Comparison of ENCODE assay signal across 28 cellular contexts in the genomic region with DNA sequence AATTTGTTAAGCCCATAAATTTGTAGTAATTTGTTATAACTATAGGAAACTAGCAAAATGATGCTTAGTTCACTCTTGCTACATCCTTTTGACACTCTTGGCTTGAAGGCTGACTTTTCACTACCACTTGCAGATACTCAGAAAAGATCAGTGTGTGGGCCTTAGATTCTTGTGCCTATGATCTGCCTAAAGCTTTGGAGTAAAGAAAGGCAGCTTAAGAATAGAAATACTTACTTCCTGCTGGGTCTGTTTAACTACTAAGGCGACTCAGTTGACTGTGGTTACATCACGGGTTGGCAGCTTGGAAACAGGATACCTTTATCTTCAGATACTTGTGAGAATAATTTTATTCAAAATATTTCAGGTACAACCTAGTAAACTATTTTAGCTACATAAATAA.
"Had no signal": no experiment of that assay in that cellular context is flagged by ENCODE, and none has a peak within 500 bp of the region (broad histone marks: within the 10 kb centered on the region; RNA-seq: fewer than 3 reads in every experiment).

No MANE protein-coding gene starts in this region.

- ATAC-seq: naive thymus-derived CD4-positive, alpha-beta T cell; natural killer cell; psoas muscle; right cardiac atrium; right lobe of liver; stimulated activated effector memory CD8-positive, alpha-beta T cell treated with anti-CD3 and anti-CD28 coated beads, Interleukin-12 subunit alpha, Interleukin-12 subunit beta, amount 100 ng/mL, for 72 hours; stimulated activated naive B cell treated with anti-CD40 and anti-IgM and Interleukin-4, amounts not matched to agents 10 μg/mL and 1 μg/mL and 100 μg/mL, for 72 hours; upper lobe of right lung had no signal

- H3K27ac ChIP-seq: ovary, parathyroid adenoma, psoas muscle, right lobe of liver, sigmoid colon, stomach, thoracic aorta, thyroid gland, tibial nerve, upper lobe of right lung, uterus had no signal

- H3K4me3 Mint-ChIP-seq: naive thymus-derived CD4-positive, alpha-beta T cell; natural killer cell; nephron; stimulated activated effector memory CD8-positive, alpha-beta T cell treated with anti-CD3 and anti-CD28 coated beads, Interleukin-12 subunit alpha, Interleukin-12 subunit beta, amount 100 ng/mL, for 72 hours; stimulated activated naive B cell treated with anti-CD40 and anti-IgM and Interleukin-4, amounts not matched to agents 10 μg/mL and 1 μg/mL and 100 μg/mL, for 72 hours; stimulated activated naive CD8-positive, alpha-beta T cell treated with anti-CD3 and anti-CD28 coated beads, Interleukin-15, Interleukin-2, amounts not matched to agents 100 ng/mL and 50 ng/mL, for 24 hours; type B pancreatic cell had no signal

- H3K4me3 ChIP-seq: ovary, psoas muscle, right lobe of liver, sigmoid colon, stomach, thoracic aorta, thyroid gland, tibial nerve, upper lobe of right lung, uterus had no signal

- H3K79me2 ChIP-seq: parathyroid adenoma had no signal

- H3K4me1 Mint-ChIP-seq: naive thymus-derived CD4-positive, alpha-beta T cell; natural killer cell; nephron; stimulated activated effector memory CD8-positive, alpha-beta T cell treated with anti-CD3 and anti-CD28 coated beads, Interleukin-12 subunit alpha, Interleukin-12 subunit beta, amount 100 ng/mL, for 72 hours; stimulated activated naive B cell treated with anti-CD40 and anti-IgM and Interleukin-4, amounts not matched to agents 10 μg/mL and 1 μg/mL and 100 μg/mL, for 72 hours had no signal

- H3K4me1 ChIP-seq: parathyroid adenoma, psoas muscle, right lobe of liver, sigmoid colon, stomach, thyroid gland, tibial nerve, upper lobe of right lung, uterus had no signal

- DNase-seq: naive thymus-derived CD4-positive, alpha-beta T cell; natural killer cell; occipital lobe; ovary; posterior cingulate gyrus; psoas muscle; right cardiac atrium; right lobe of liver; sigmoid colon; small intestine; stimulated activated CD4-positive, alpha-beta T cell treated with anti-CD3 and anti-CD28 coated beads, Interleukin-15, amount 100 ng/mL, for 24 hours; stimulated activated CD4-positive, alpha-beta T cell treated with anti-CD3 and anti-CD28 coated beads, Interleukin-2, amount 100 ng/mL, for 24 hours; stimulated activated CD4-positive, alpha-beta T cell treated with anti-CD3 and anti-CD28 coated beads, Interleukin-2, amount 100 ng/mL, for 48 hours; stimulated activated CD4-positive, alpha-beta T cell treated with anti-CD3 and anti-CD28 coated beads, Interleukin-4, amount 100 ng/mL, for 24 hours; stimulated activated naive B cell treated with anti-CD40 and anti-IgM and Interleukin-4, amounts not matched to agents 10 μg/mL and 1 μg/mL and 100 μg/mL, for 72 hours; stimulated activated naive CD4-positive, alpha-beta T cell treated with Interleukin-2 at 50 U/mL for 16 hours; stomach; thyroid gland; upper lobe of right lung; uterus had no signal

- H2AFZ ChIP-seq: parathyroid adenoma had no signal

- H3K36me3 ChIP-seq: ovary, right lobe of liver, sigmoid colon, stomach, thoracic aorta, thyroid gland, tibial nerve, upper lobe of right lung, uterus had no signal

- H3K27ac Mint-ChIP-seq: naive thymus-derived CD4-positive, alpha-beta T cell; natural killer cell; nephron; progenitor cell of endocrine pancreas; stimulated activated effector memory CD8-positive, alpha-beta T cell treated with anti-CD3 and anti-CD28 coated beads, Interleukin-12 subunit alpha, Interleukin-12 subunit beta, amount 100 ng/mL, for 72 hours; stimulated activated naive B cell treated with anti-CD40 and anti-IgM and Interleukin-4, amounts not matched to agents 10 μg/mL and 1 μg/mL and 100 μg/mL, for 72 hours; stimulated activated naive CD8-positive, alpha-beta T cell treated with anti-CD3 and anti-CD28 coated beads, Interleukin-15, Interleukin-2, amounts not matched to agents 100 ng/mL and 50 ng/mL, for 24 hours; type B pancreatic cell had no signal

- H3K9me3 Mint-ChIP-seq: naive thymus-derived CD4-positive, alpha-beta T cell; natural killer cell; nephron; stimulated activated effector memory CD8-positive, alpha-beta T cell treated with anti-CD3 and anti-CD28 coated beads, Interleukin-12 subunit alpha, Interleukin-12 subunit beta, amount 100 ng/mL, for 72 hours; stimulated activated naive B cell treated with anti-CD40 and anti-IgM and Interleukin-4, amounts not matched to agents 10 μg/mL and 1 μg/mL and 100 μg/mL, for 72 hours; stimulated activated naive CD8-positive, alpha-beta T cell treated with anti-CD3 and anti-CD28 coated beads, Interleukin-15, Interleukin-2, amounts not matched to agents 100 ng/mL and 50 ng/mL, for 24 hours; type B pancreatic cell had no signal

- FAIRE-seq: small intestine had no signal

- H3K9me3 ChIP-seq: ovary, psoas muscle, right lobe of liver, sigmoid colon, stomach, thoracic aorta, thyroid gland, tibial nerve, upper lobe of right lung, uterus had no signal

- H3K27me3 Mint-ChIP-seq: naive thymus-derived CD4-positive, alpha-beta T cell; progenitor cell of endocrine pancreas; stimulated activated naive B cell treated with anti-CD40 and anti-IgM and Interleukin-4, amounts not matched to agents 10 μg/mL and 1 μg/mL and 100 μg/mL, for 72 hours; stimulated activated naive CD8-positive, alpha-beta T cell treated with anti-CD3 and anti-CD28 coated beads, Interleukin-15, Interleukin-2, amounts not matched to agents 100 ng/mL and 50 ng/mL, for 24 hours; type B pancreatic cell had no signal

- H3K36me3 Mint-ChIP-seq: naive thymus-derived CD4-positive, alpha-beta T cell; natural killer cell; stimulated activated effector memory CD8-positive, alpha-beta T cell treated with anti-CD3 and anti-CD28 coated beads, Interleukin-12 subunit alpha, Interleukin-12 subunit beta, amount 100 ng/mL, for 72 hours; stimulated activated naive B cell treated with anti-CD40 and anti-IgM and Interleukin-4, amounts not matched to agents 10 μg/mL and 1 μg/mL and 100 μg/mL, for 72 hours; type B pancreatic cell had no signal

- H3K27me3 ChIP-seq: ovary, right lobe of liver, sigmoid colon, stomach, thyroid gland, tibial nerve, upper lobe of right lung, uterus had no signal

- H3K9ac ChIP-seq: parathyroid adenoma had no signal
